ENCODE assay signal across 10 cellular contexts in genomic region chr16:77789085-77789611, GRCh38. TPM values are rescaled to one million over a fixed set of nuclear protein-coding genes. Genes with fewer than 3 reads are reported as not detected.
DNase-seq lines count a peak whose midpoint lies in the region; ATAC-seq and TF ChIP-seq lines count a peak whose summit lies in the region.
"Had no signal": no experiment of that assay in that cellular context is flagged by ENCODE, and none has a peak within 500 bp of the region (broad histone marks: within the 10 kb centered on the region; RNA-seq: fewer than 3 reads in every experiment).

No MANE protein-coding gene starts in this region.

- no peak overlapping the region for H3K27ac Mint-ChIP-seq in WTC11
- H3K27ac Mint-ChIP-seq in activated T-helper 1 cell treated with anti-CD3 and anti-CD28 coated beads, Interleukin-12 subunit alpha, Interleukin-12 subunit beta, Interleukin-2, Interleukin-4 antibody, amounts not matched to agents 30 ng/mL and 10 ng/mL and 1 ng/mL, durations not matched to agents 14 hours and 24 hours and 36 hours = no peak overlapping the region
- H3K27ac Mint-ChIP-seq: dendritic cell treated with granulocyte-macrophage colony-stimulating factor and Interleukin-4, amounts not matched to agents 40 ng/mL and 50 ng/mL, for 4 days had no signal

- CTCF ChIA-PET in WTC11 (lab: Charles Lee) = interaction anchor here (0.6 to 2.6 kb wide), 9 partner anchors 9 to 311 kb away, joined by 3 to 13 read pairs (median 3); partner anchors contain the start of gene NUDT7

- 2 to 8% (median 4%) methylated on average over 24 to 25 of the region's 25 CpGs for WGBS in stomach, 5 donors

- H3K4me3 ChIP-seq in iPS-15b (ENCODE audit: low read depth, low read length) (peak overlapping the region; percentile 76), stomach (peak overlapping the region; percentile 46 to 62 (median 52))

- no peak for TF ChIP-seq EP300 in stomach (IDR thresholded peaks at IDR 0.05)

- ATAC-seq in WTC11 = peak; percentile 26

- peaks cover 7% of the 10 kb centered on the region for H3K4me1 ChIP-seq in iPS-15b (ENCODE audit: control insufficient read depth, insufficient read depth, low read length)
- peaks cover 6 to 19% (median 15%) of the 10 kb centered on the region in 4 donors for H3K4me1 ChIP-seq in stomach

- H3K27me3 Mint-ChIP-seq in WTC11 (ENCODE audit: low read depth) = peaks cover 46% of the 10 kb centered on the region
- H3K27me3 Mint-ChIP-seq in activated T-helper 1 cell treated with anti-CD3 and anti-CD28 coated beads, Interleukin-12 subunit alpha, Interleukin-12 subunit beta, Interleukin-2, Interleukin-4 antibody, amounts not matched to agents 30 ng/mL and 10 ng/mL and 1 ng/mL, durations not matched to agents 14 hours and 24 hours and 36 hours (ENCODE audit: insufficient read depth) = peaks cover 44% of the 10 kb centered on the region

- H3K36me3 ChIP-seq in iPS-15b (ENCODE audit: control insufficient read depth, insufficient read depth, low read length) = no peaks in the 10 kb centered on the region
- H3K36me3 ChIP-seq in stomach = no peaks in the 10 kb centered on the region

- peak overlapping the region; percentile 95 for H3K4me3 Mint-ChIP-seq in WTC11
- H3K4me3 Mint-ChIP-seq in activated T-helper 1 cell treated with anti-CD3 and anti-CD28 coated beads, Interleukin-12 subunit alpha, Interleukin-12 subunit beta, Interleukin-2, Interleukin-4 antibody, amounts not matched to agents 30 ng/mL and 10 ng/mL and 1 ng/mL, durations not matched to agents 14 hours and 24 hours and 36 hours = no peak overlapping the region

- no peak for TF ChIP-seq CTCF in WTC11 (IDR thresholded peaks at IDR 0.05)
- TF ChIP-seq CTCF in stomach (IDR thresholded peaks at IDR 0.05) = no peak

- H3K9ac ChIP-seq in iPS-15b (ENCODE audit: low read depth, low read length) = no peak overlapping the region

- H3K9me3 ChIP-seq in iPS-15b (ENCODE audit: control insufficient read depth, insufficient read depth, low read length) (no peaks in the 10 kb centered on the region), stomach (no peaks in the 10 kb centered on the region)

- POLR2A ChIA-PET in WTC11 (lab: Charles Lee) = interaction anchor here (0.7 to 0.8 kb wide), 2 partner anchors 67 to 178 kb away, joined by 4 read pairs; partner anchors contain the start of gene NUDT7

- intact Hi-C loops in stomach (cut with DNase I; ENCODE audit: low total_unique reads) = no loop called here
- intact Hi-C loops in activated T-helper 1 cell treated with anti-CD3 and anti-CD28 coated beads, Interleukin-12 subunit alpha, Interleukin-12 subunit beta, Interleukin-2, Interleukin-4 antibody, amounts not matched to agents 30 ng/mL and 10 ng/mL and 1 ng/mL, durations not matched to agents 14 hours and 24 hours and 36 hours (cut with micrococcal nuclease) = loop anchor here (10.0 kb wide), 1 partner anchor 186 kb away; no protein-coding TSS in a partner anchor

- no peak overlapping the region for H3K27ac ChIP-seq in stomach

- peaks cover 34% of the 10 kb centered on the region for H3K27me3 ChIP-seq in iPS-15b (ENCODE audit: control insufficient read depth, insufficient read depth, low read length)
- H3K27me3 ChIP-seq in stomach = peaks cover 16 to 81% (median 27%) of the 10 kb centered on the region in 3 donors

- TF ChIP-seq POLR2A in stomach (IDR thresholded peaks at IDR 0.05) = no peak

- DNase-seq in NCI-H510A treated with DMSO at 0.1 percent for 48 hours (lab: John Stamatoyannopoulos, UW) = peak; percentile 15
- no peak for DNase-seq in NCI-H510A (lab: John Stamatoyannopoulos, UW)
- DNase-seq in WTC11 (ENCODE audit: low spot score) = peak; percentile 17
- DNase-seq in stomach = no peak
- DNase-seq in AML-193 (lab: John Stamatoyannopoulos, UW) = no peak
- no peak for DNase-seq in NCI-H446 (lab: John Stamatoyannopoulos, UW)
- no peak for DNase-seq in activated T-helper 1 cell treated with anti-CD3 and anti-CD28 coated beads, Interleukin-12 subunit alpha, Interleukin-12 subunit beta, Interleukin-2, Interleukin-4 antibody, amounts not matched to agents 30 ng/mL and 10 ng/mL and 1 ng/mL, durations not matched to agents 14 hours and 24 hours and 36 hours (ENCODE audit: low spot score)
- DNase-seq: KG1 had no signal

- H3K36me3 Mint-ChIP-seq in WTC11 = no peaks in the 10 kb centered on the region
- H3K36me3 Mint-ChIP-seq in activated T-helper 1 cell treated with anti-CD3 and anti-CD28 coated beads, Interleukin-12 subunit alpha, Interleukin-12 subunit beta, Interleukin-2, Interleukin-4 antibody, amounts not matched to agents 30 ng/mL and 10 ng/mL and 1 ng/mL, durations not matched to agents 14 hours and 24 hours and 36 hours (ENCODE audit: low read depth) = no peaks in the 10 kb centered on the region

- H3K9me3 Mint-ChIP-seq in WTC11 = no peaks in the 10 kb centered on the region
- no peaks in the 10 kb centered on the region for H3K9me3 Mint-ChIP-seq in activated T-helper 1 cell treated with anti-CD3 and anti-CD28 coated beads, Interleukin-12 subunit alpha, Interleukin-12 subunit beta, Interleukin-2, Interleukin-4 antibody, amounts not matched to agents 30 ng/mL and 10 ng/mL and 1 ng/mL, durations not matched to agents 14 hours and 24 hours and 36 hours
- H3K9me3 Mint-ChIP-seq: dendritic cell treated with granulocyte-macrophage colony-stimulating factor and Interleukin-4, amounts not matched to agents 40 ng/mL and 50 ng/mL, for 4 days had no signal

- H3K4me1 Mint-ChIP-seq in WTC11 = peaks cover 20% of the 10 kb centered on the region
- H3K4me1 Mint-ChIP-seq in activated T-helper 1 cell treated with anti-CD3 and anti-CD28 coated beads, Interleukin-12 subunit alpha, Interleukin-12 subunit beta, Interleukin-2, Interleukin-4 antibody, amounts not matched to agents 30 ng/mL and 10 ng/mL and 1 ng/mL, durations not matched to agents 14 hours and 24 hours and 36 hours (ENCODE audit: low read depth) = peaks cover 6% of the 10 kb centered on the region

TF ChIP-seq in WTC11, 78 proteins besides CTCF, POLR2A, EP300 and RAD21:
- no peak for TF ChIP-seq ATF1 (CRISPR knock-in tag; IDR thresholded peaks at IDR 0.05)
- no peak for TF ChIP-seq ZSCAN18 (CRISPR knock-in tag; IDR thresholded peaks at IDR 0.05)
- no peak for TF ChIP-seq ZNF425 (CRISPR knock-in tag; conservative IDR thresholded peaks at IDR 0.05)

RNA-seq across cellular contexts. Expression of gene VAT1L, which starts 0.8 kb away (rescaled TPM):
- total RNA-seq in WTC11 (2021) (19.1 to 22.2 TPM (median 22.0 TPM) in 3 replicates), stomach (1 to 10 TPM in 2 of 5 donors, under 1 TPM in 1, not detected in 2; 0.87 to 5.1 (median 1.2) TPM)
- polyA plus RNA-seq in stomach = 1 to 10 TPM in 2 of 3 donors, under 1 TPM in 1; 0.61 to 4.4 (median 1.5) TPM
- total RNA-seq in activated T-helper 1 cell treated with anti-CD3 and anti-CD28 coated beads, Interleukin-12 subunit alpha, Interleukin-12 subunit beta, Interleukin-2, Interleukin-4 antibody, amounts not matched to agents 30 ng/mL and 10 ng/mL and 1 ng/mL, durations not matched to agents 14 hours and 24 hours and 36 hours = not detected in 2 replicates

Comparison
In these comparisons a context has a peak if more than half of its experiments do, and no peak if none do; other contexts are left out.
1. DNase-seq: peak in NCI-H510A treated with DMSO at 0.1 percent for 48 hours (single experiment) and WTC11 (single experiment); none in NCI-H510A (single experiment), stomach (single experiment), AML-193 (0 of 2), NCI-H446 (0 of 2) and activated T-helper 1 cell treated with anti-CD3 and anti-CD28 coated beads, Interleukin-12 subunit alpha, Interleukin-12 subunit beta, Interleukin-2, Interleukin-4 antibody, amounts not matched to agents 30 ng/mL and 10 ng/mL and 1 ng/mL, durations not matched to agents 14 hours and 24 hours and 36 hours (single experiment).